In genomic region chr11:776459-777287, GRCh38 we compare ENCODE assay signal across 8 cellular contexts. TPM values are rescaled to one million over a fixed set of nuclear protein-coding genes. Genes with fewer than 3 reads are reported as not detected.
DNase-seq lines count a peak whose midpoint lies in the region; ATAC-seq, FAIRE-seq and TF ChIP-seq lines count a peak whose summit lies in the region.

No MANE protein-coding gene starts in this region.

- peaks cover 9% of the 10 kb centered on the region for H3K4me1 ChIP-seq in A673 (ENCODE audit: insufficient read depth, low read length, poor library complexity, severe bottlenecking)
- H3K4me1 ChIP-seq in NT2/D1 (ENCODE audit: insufficient read depth, insufficient read length) = peaks cover 50% of the 10 kb centered on the region
- peaks cover 39% of the 10 kb centered on the region for H3K4me1 ChIP-seq in suprapubic skin

- FAIRE-seq in GM12892 (lab: Jason Lieb, UNC) (no peak), bronchial epithelial cell (lab: Jason Lieb, UNC) (no peak)

- peak overlapping the region; percentile 88 for H3K27ac ChIP-seq in A673 (ENCODE audit: low read depth, low read length, poor library complexity, severe bottlenecking)
- H3K27ac ChIP-seq in suprapubic skin = peak overlapping the region; percentile 85

- 20% methylated on average over 1 of the region's 68 CpGs for WGBS in suprapubic skin

- BruUV-seq in A673 (replicated peaks; lab: Mats Ljungman, UMichigan) = no TSS peak

- CTCF ChIA-PET in A673 (lab: Charles Lee) = no interaction called here

- H3K4me3 ChIP-seq in A673 (ENCODE audit: low read depth, low read length, poor library complexity, severe bottlenecking) (peak overlapping the region; percentile 90), NT2/D1 (ENCODE audit: insufficient read length, low read depth) (peak overlapping the region; percentile 96), bronchial epithelial cell (ENCODE audit: low read depth, low read length) (peak overlapping the region; percentile 95), suprapubic skin (peak overlapping the region; percentile 97)

- POLR2A ChIA-PET in A673 (lab: Charles Lee; ENCODE audit: low non-redundant PET) = no interaction called here

- H3K9me3 ChIP-seq in A673 (ENCODE audit: low read depth, low read length, poor library complexity, severe bottlenecking) (no peaks in the 10 kb centered on the region), NT2/D1 (ENCODE audit: insufficient read depth, low read length) (no peaks in the 10 kb centered on the region), suprapubic skin (no peaks in the 10 kb centered on the region)

- ATAC-seq in HG02870 (IDR thresholded peaks at IDR 0.05; ENCODE audit: unreplicated experiment) (peak; percentile 25), left lobe of liver (peak; percentile 19)

- peak overlapping the region; percentile 99 for H3K9ac ChIP-seq in NT2/D1 (ENCODE audit: insufficient read length, low read depth)

- TF ChIP-seq POLR2A in GM12892 (IDR thresholded peaks at IDR 0.05; ENCODE audit: low read depth, low read length) (peak; percentile 44; the same call in 1 of the 2 replicates), suprapubic skin (IDR thresholded peaks at IDR 0.05) (no peak)

- no peaks in the 10 kb centered on the region for H3K27me3 ChIP-seq in A673 (replicated peaks; ENCODE audit: insufficient read depth, low read depth, low read length, poor library complexity)
- no peaks in the 10 kb centered on the region for H3K27me3 ChIP-seq in NT2/D1 (ENCODE audit: insufficient read depth, insufficient read length)
- H3K27me3 ChIP-seq in bronchial epithelial cell (ENCODE audit: control insufficient read depth, insufficient read depth, low read length) = no peaks in the 10 kb centered on the region
- no peaks in the 10 kb centered on the region for H3K27me3 ChIP-seq in suprapubic skin

- peaks cover 15% of the 10 kb centered on the region for H3K36me3 ChIP-seq in A673 (ENCODE audit: insufficient read depth, low read length, poor library complexity, severe bottlenecking)
- H3K36me3 ChIP-seq in NT2/D1 (ENCODE audit: insufficient read depth, insufficient read length, low read length) = peaks cover 65% of the 10 kb centered on the region
- peaks cover 35% of the 10 kb centered on the region for H3K36me3 ChIP-seq in bronchial epithelial cell (ENCODE audit: control insufficient read depth, insufficient read depth, low read length)
- H3K36me3 ChIP-seq in suprapubic skin = peaks cover 26% of the 10 kb centered on the region

- DNase-seq in A673 (ENCODE audit: low spot score) (peak; percentile 50), GM12892 (ENCODE audit: insufficient read length) (no peak), NT2/D1 (ENCODE audit: low read depth, low spot score) (no peak), bronchial epithelial cell (ENCODE audit: low read depth) (no peak), left lobe of liver (ENCODE audit: low spot score) (peak; percentile 54), suprapubic skin (ENCODE audit: low spot score in 2 of 2) (peak in 1 of 2 donors; percentile 74)
- no peak for DNase-seq in stimulated activated CD4-positive, alpha-beta T cell treated with anti-CD3 and anti-CD28 coated beads, Interleukin-4, amount 100 ng/mL, for 1 hour

- TF ChIP-seq CTCF in A673 (conservative IDR thresholded peaks at IDR 0.05; ENCODE audit: low read depth, low read length) = no peak
- no peak for TF ChIP-seq CTCF in bronchial epithelial cell (IDR thresholded peaks at IDR 0.05; ENCODE audit: insufficient read depth, low read length, severe bottlenecking)
- TF ChIP-seq CTCF in suprapubic skin (IDR thresholded peaks at IDR 0.05) = no peak

- intact Hi-C loops in A673 (cut with micrococcal nuclease; ENCODE audit: unreplicated experiment) = no loop called here

- TF ChIP-seq EP300 in suprapubic skin (IDR thresholded peaks at IDR 0.05) = no peak

RNA-seq across cellular contexts. Expression of gene GATD1, which starts 0.6 kb away (rescaled TPM):
- total RNA-seq in A673 (2021) (81.3 and 82.9 TPM in 2 replicates), bronchial epithelial cell (17.9 and 18.7 TPM in 2 replicates), left lobe of liver (31.7 TPM), suprapubic skin (10 to 100 TPM; 27.2 to 68.2 (median 46.0) TPM)
- 19.1 TPM for polyA plus RNA-seq in GM12892 (2012; ENCODE audit: missing spikeins)

RNA-seq across cellular contexts. Expression of gene CEND1, which starts 13.2 kb away (rescaled TPM):
- 0.24 and 0.52 TPM in 2 replicates for total RNA-seq in A673 (2021)
- 1.9 TPM for polyA plus RNA-seq in GM12892 (2012; ENCODE audit: missing spikeins)
- not detected in 2 replicates for total RNA-seq in bronchial epithelial cell
- total RNA-seq in left lobe of liver = 0.43 TPM
- not detected for total RNA-seq in suprapubic skin

RNA-seq across cellular contexts. Expression of gene SLC25A22, which starts 21.4 kb away (rescaled TPM):
- 33.3 and 38.1 TPM in 2 replicates for total RNA-seq in A673 (2021)
- 5.7 TPM for polyA plus RNA-seq in GM12892 (2012; ENCODE audit: missing spikeins)
- total RNA-seq in bronchial epithelial cell = 4.4 and 5.3 TPM in 2 replicates
- 51.4 TPM for total RNA-seq in left lobe of liver
- total RNA-seq in suprapubic skin = 10 to 100 TPM; 11.2 to 14.7 (median 13.7) TPM

RNA-seq across cellular contexts. Expression of gene PIDD1, which starts 28.4 kb away (rescaled TPM):
- total RNA-seq in A673 (2021) (20.6 and 23.9 TPM in 2 replicates), bronchial epithelial cell (4.4 and 5.0 TPM in 2 replicates), left lobe of liver (14.9 TPM), suprapubic skin (10 to 100 TPM; 14.1 to 71.9 (median 33.5) TPM)
- polyA plus RNA-seq in GM12892 (2012; ENCODE audit: missing spikeins) = 5.0 TPM

RNA-seq across cellular contexts. Expression of gene TALDO1, which starts 29.4 kb away (rescaled TPM):
- total RNA-seq in A673 (2021) (173 and 175 TPM in 2 replicates), bronchial epithelial cell (251 and 253 TPM in 2 replicates), left lobe of liver (147 TPM), suprapubic skin (100 to 1,000 TPM; 107 to 197 (median 179) TPM)
- 113 TPM for polyA plus RNA-seq in GM12892 (2012; ENCODE audit: missing spikeins)

Comparison
In these comparisons a context has a peak if more than half of its experiments do, and no peak if none do; other contexts are left out.
1. DNase-seq: peak in A673 (single experiment) and left lobe of liver (single experiment); none in GM12892 (single experiment), NT2/D1 (single experiment), bronchial epithelial cell (single experiment) and stimulated activated CD4-positive, alpha-beta T cell treated with anti-CD3 and anti-CD28 coated beads, Interleukin-4, amount 100 ng/mL, for 1 hour (single experiment).
2. Peak in every context shown above with its lines, with median percentiles within 50 percentile points of each other: H3K4me3 ChIP-seq.